ENCODE assay signal across 1 cellular context in the genomic region with DNA sequence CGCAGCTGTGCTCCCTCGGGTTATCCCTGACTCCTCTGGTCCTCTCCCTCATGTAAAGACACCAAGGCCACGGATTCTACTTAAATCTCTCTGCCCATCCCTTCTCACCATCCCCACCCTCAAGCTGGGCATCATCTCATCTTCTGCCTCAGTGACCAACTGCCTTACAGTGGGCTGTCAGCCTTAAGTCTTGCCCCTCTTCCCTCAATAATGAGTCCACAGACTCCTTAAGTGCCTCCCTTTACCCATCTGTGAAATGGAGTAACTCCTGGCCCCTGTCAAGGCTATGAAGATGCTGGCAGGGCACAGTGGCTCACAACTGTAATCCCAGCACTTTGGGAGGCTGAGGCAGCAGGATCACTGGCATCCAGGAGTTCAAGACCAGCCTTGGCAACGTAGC.
TF ChIP-seq lines count a peak whose summit lies in the region.

No MANE protein-coding gene starts in this region.

TF ChIP-seq in K562, 482 proteins besides CTCF, POLR2A, EP300 and RAD21:
- TF ChIP-seq BCOR (IDR thresholded peaks at IDR 0.05) (peak; percentile 50; the same call in 1 of the 2 replicates), KDM1A (IDR thresholded peaks at IDR 0.05) (peak; percentile 6 to 21; a peak in 1 of 4 replicates), ZNF583 (CRISPR knock-in tag; IDR thresholded peaks at IDR 0.05) (no peak)
